In the genomic region with DNA sequence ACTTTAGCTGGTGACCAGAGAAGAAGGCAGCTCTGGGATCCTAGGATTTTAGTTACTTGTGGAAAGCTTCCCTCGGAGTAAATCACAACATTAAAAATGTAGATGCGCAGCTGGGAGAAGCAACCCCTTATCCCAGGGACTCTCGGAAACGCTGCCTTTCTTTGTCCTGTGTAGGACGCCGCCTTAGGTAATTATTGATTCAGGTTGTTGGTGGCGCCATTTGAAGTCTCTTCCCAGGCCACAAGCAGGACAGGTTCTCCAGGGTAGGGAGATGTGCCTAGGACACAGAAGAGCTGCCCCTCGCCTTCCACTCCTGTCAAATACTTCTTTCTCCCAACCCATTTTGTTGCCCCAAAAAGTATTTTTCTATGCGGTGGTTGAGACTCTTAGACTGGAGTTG, we compare ENCODE assay signal across 1 cellular context.
TF ChIP-seq lines count a peak whose summit lies in the region.

No MANE protein-coding gene starts in this region.

TF ChIP-seq in H1, 55 proteins besides CTCF, POLR2A, EP300 and RAD21:
- TF ChIP-seq KDM4A (IDR thresholded peaks at IDR 0.05; ENCODE audit: low read depth, low read length, severe bottlenecking): no peak
- TF ChIP-seq CTBP2 (IDR thresholded peaks at IDR 0.05; ENCODE audit: borderline replicate concordance, insufficient read depth, insufficient read length, low read length): no peak
- TF ChIP-seq, protein P1, sequence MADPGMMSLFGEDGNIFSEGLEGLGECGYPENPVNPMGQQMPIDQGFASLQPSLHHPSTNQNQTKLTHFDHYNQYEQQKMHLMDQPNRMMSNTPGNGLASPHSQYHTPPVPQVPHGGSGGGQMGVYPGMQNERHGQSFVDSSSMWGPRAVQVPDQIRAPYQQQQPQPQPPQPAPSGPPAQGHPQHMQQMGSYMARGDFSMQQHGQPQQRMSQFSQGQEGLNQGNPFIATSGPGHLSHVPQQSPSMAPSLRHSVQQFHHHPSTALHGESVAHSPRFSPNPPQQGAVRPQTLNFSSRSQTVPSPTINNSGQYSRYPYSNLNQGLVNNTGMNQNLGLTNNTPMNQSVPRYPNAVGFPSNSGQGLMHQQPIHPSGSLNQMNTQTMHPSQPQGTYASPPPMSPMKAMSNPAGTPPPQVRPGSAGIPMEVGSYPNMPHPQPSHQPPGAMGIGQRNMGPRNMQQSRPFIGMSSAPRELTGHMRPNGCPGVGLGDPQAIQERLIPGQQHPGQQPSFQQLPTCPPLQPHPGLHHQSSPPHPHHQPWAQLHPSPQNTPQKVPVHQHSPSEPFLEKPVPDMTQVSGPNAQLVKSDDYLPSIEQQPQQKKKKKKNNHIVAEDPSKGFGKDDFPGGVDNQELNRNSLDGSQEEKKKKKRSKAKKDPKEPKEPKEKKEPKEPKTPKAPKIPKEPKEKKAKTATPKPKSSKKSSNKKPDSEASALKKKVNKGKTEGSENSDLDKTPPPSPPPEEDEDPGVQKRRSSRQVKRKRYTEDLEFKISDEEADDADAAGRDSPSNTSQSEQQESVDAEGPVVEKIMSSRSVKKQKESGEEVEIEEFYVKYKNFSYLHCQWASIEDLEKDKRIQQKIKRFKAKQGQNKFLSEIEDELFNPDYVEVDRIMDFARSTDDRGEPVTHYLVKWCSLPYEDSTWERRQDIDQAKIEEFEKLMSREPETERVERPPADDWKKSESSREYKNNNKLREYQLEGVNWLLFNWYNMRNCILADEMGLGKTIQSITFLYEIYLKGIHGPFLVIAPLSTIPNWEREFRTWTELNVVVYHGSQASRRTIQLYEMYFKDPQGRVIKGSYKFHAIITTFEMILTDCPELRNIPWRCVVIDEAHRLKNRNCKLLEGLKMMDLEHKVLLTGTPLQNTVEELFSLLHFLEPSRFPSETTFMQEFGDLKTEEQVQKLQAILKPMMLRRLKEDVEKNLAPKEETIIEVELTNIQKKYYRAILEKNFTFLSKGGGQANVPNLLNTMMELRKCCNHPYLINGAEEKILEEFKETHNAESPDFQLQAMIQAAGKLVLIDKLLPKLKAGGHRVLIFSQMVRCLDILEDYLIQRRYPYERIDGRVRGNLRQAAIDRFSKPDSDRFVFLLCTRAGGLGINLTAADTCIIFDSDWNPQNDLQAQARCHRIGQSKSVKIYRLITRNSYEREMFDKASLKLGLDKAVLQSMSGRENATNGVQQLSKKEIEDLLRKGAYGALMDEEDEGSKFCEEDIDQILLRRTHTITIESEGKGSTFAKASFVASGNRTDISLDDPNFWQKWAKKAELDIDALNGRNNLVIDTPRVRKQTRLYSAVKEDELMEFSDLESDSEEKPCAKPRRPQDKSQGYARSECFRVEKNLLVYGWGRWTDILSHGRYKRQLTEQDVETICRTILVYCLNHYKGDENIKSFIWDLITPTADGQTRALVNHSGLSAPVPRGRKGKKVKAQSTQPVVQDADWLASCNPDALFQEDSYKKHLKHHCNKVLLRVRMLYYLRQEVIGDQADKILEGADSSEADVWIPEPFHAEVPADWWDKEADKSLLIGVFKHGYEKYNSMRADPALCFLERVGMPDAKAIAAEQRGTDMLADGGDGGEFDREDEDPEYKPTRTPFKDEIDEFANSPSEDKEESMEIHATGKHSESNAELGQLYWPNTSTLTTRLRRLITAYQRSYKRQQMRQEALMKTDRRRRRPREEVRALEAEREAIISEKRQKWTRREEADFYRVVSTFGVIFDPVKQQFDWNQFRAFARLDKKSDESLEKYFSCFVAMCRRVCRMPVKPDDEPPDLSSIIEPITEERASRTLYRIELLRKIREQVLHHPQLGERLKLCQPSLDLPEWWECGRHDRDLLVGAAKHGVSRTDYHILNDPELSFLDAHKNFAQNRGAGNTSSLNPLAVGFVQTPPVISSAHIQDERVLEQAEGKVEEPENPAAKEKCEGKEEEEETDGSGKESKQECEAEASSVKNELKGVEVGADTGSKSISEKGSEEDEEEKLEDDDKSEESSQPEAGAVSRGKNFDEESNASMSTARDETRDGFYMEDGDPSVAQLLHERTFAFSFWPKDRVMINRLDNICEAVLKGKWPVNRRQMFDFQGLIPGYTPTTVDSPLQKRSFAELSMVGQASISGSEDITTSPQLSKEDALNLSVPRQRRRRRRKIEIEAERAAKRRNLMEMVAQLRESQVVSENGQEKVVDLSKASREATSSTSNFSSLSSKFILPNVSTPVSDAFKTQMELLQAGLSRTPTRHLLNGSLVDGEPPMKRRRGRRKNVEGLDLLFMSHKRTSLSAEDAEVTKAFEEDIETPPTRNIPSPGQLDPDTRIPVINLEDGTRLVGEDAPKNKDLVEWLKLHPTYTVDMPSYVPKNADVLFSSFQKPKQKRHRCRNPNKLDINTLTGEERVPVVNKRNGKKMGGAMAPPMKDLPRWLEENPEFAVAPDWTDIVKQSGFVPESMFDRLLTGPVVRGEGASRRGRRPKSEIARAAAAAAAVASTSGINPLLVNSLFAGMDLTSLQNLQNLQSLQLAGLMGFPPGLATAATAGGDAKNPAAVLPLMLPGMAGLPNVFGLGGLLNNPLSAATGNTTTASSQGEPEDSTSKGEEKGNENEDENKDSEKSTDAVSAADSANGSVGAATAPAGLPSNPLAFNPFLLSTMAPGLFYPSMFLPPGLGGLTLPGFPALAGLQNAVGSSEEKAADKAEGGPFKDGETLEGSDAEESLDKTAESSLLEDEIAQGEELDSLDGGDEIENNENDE (IDR thresholded peaks at IDR 0.05; ENCODE audit: insufficient replicate concordance, low read length): no peak
- TF ChIP-seq KDM1A (IDR thresholded peaks at IDR 0.05; ENCODE audit: borderline replicate concordance, low read length): no peak
- TF ChIP-seq, protein P2, sequence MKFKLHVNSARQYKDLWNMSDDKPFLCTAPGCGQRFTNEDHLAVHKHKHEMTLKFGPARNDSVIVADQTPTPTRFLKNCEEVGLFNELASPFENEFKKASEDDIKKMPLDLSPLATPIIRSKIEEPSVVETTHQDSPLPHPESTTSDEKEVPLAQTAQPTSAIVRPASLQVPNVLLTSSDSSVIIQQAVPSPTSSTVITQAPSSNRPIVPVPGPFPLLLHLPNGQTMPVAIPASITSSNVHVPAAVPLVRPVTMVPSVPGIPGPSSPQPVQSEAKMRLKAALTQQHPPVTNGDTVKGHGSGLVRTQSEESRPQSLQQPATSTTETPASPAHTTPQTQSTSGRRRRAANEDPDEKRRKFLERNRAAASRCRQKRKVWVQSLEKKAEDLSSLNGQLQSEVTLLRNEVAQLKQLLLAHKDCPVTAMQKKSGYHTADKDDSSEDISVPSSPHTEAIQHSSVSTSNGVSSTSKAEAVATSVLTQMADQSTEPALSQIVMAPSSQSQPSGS (IDR thresholded peaks at IDR 0.05; ENCODE audit: low read length): no peak
- TF ChIP-seq SUZ12 (IDR thresholded peaks at IDR 0.05; ENCODE audit: low read length): no peak
- no peak for TF ChIP-seq JUN (IDR thresholded peaks at IDR 0.05; ENCODE audit: low read depth, low read length)
- TF ChIP-seq ZNF274 (IDR thresholded peaks at IDR 0.05; ENCODE audit: borderline replicate concordance, extremely low read depth, low read length): no peak
- no peak for TF ChIP-seq KDM5A (IDR thresholded peaks at IDR 0.05; ENCODE audit: low read length)
